19 cellular contexts compared by ENCODE assay signal in the genomic region with DNA sequence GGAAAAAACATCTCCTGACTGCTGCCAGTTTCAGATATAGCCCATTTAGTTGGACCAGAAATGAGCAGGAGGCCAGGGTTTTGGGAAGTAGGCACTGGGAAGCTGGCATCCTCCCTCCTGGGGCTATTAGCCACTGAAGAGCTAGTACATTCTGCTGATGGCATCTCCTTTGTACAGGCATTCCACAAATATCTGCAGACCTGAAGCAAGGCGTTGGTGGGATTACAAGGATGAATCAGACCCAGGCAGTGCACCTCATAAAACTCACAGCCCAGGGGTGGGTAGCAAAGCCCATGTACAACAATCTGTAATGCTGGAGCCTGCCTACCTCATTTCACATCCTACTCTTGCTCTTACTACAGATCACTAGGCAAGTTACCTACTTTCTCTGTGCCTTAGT. TPM values are rescaled to one million over a fixed set of nuclear protein-coding genes. Genes with fewer than 3 reads are reported as not detected.
DNase-seq lines count a peak whose midpoint lies in the region; ATAC-seq and TF ChIP-seq lines count a peak whose summit lies in the region.
"Had no signal": no experiment of that assay in that cellular context is flagged by ENCODE, and none has a peak within 500 bp of the region (broad histone marks: within the 10 kb centered on the region; RNA-seq: fewer than 3 reads in every experiment).

No MANE protein-coding gene starts in this region.

- TF ChIP-seq POLR2A in thyroid gland (IDR thresholded peaks at IDR 0.05) (no peak), spleen (IDR thresholded peaks at IDR 0.05) (no peak)

- H3K4me2 ChIP-seq in BLaER1: 0 out of 2 replicates have a peak overlapping the region, but pooled peaks have one; percentile 6

- intact Hi-C loops in thyroid gland (cut with DNase I) (no loop called here), spleen (cut with DNase I; ENCODE audit: low total_unique reads) (no loop called here)

- TF ChIP-seq CTCF in RWPE2 (IDR thresholded peaks at IDR 0.05; ENCODE audit: poor library complexity, severe bottlenecking): no peak
- no peak for TF ChIP-seq CTCF in thyroid gland (IDR thresholded peaks at IDR 0.05)
- no peak for TF ChIP-seq CTCF in spleen (IDR thresholded peaks at IDR 0.05 in 8 of 11, conservative IDR thresholded peaks at IDR 0.05 in 3 of 11)

- DNase-seq in HT-29 (ENCODE audit: low spot score) (peak; percentile 44), RWPE2 (ENCODE audit: low spot score) (no peak), retina (peak; percentile 15), AML-193 (lab: John Stamatoyannopoulos, UW) (no peak), thyroid gland (no peak), NCI-H1417 treated with DMSO at 0.1 percent for 48 hours (lab: John Stamatoyannopoulos, UW) (no peak), spleen (no peak)
- DNase-seq: 8988T, DND-41, NCI-H1048, NCI-H2081 treated with DMSO at 0.1 percent for 48 hours, NCI-H510A treated with DMSO at 0.1 percent for 48 hours, SIG-M5, T-helper 2 cell had no signal

- WGBS in thyroid gland, 2 donors: 76 to 100% methylated on average over 1 of the region's 1 CpG
- 57 to 83% (median 64%) methylated on average over 1 of the region's 1 CpG for WGBS in spleen, 5 donors

- no peaks in the 10 kb centered on the region for H3K27me3 ChIP-seq in BLaER1
- no peaks in the 10 kb centered on the region for H3K27me3 ChIP-seq in RWPE2 (ENCODE audit: insufficient read depth, poor library complexity, severe bottlenecking)
- no peaks in the 10 kb centered on the region for H3K27me3 ChIP-seq in thyroid gland
- no peaks in the 10 kb centered on the region for H3K27me3 ChIP-seq in spleen (replicated peaks in 1 of 7)
- H3K27me3 ChIP-seq: BLaER1 treated with 17β-estradiol and CSF1 and Interleukin-3, amounts not matched to agents 10 nM and 100 nM had no signal

- H4K20me1 ChIP-seq in BLaER1: no peaks in the 10 kb centered on the region
- H4K20me1 ChIP-seq: BLaER1 treated with 17β-estradiol and CSF1 and Interleukin-3, amounts not matched to agents 10 nM and 100 nM had no signal

- H3K36me3 ChIP-seq in BLaER1: no peaks in the 10 kb centered on the region
- no peaks in the 10 kb centered on the region for H3K36me3 ChIP-seq in RWPE2 (ENCODE audit: low read depth)
- no peaks in the 10 kb centered on the region for H3K36me3 ChIP-seq in thyroid gland
- no peaks in the 10 kb centered on the region for H3K36me3 ChIP-seq in spleen

- ATAC-seq in RWPE2 (ENCODE audit: low read depth): peak; percentile 55; the same call in 2 of the 3 replicates
- ATAC-seq: HCT116 had no signal

- H3K4me3 ChIP-seq in BLaER1 (no peak overlapping the region), RWPE2 (ENCODE audit: severe bottlenecking) (no peak overlapping the region), thyroid gland (replicated peaks in 1 of 3) (no peak overlapping the region), spleen (no peak overlapping the region)
- H3K4me3 ChIP-seq: BLaER1 treated with 17β-estradiol and CSF1 and Interleukin-3, amounts not matched to agents 10 nM and 100 nM had no signal

- H3K9ac ChIP-seq in BLaER1: no peak overlapping the region
- H3K9ac ChIP-seq: BLaER1 treated with 17β-estradiol and CSF1 and Interleukin-3, amounts not matched to agents 10 nM and 100 nM had no signal

- H3K4me1 ChIP-seq in BLaER1: peaks cover 39% of the 10 kb centered on the region
- H3K4me1 ChIP-seq in RWPE2 (ENCODE audit: insufficient read depth, poor library complexity, severe bottlenecking): no peaks in the 10 kb centered on the region
- H3K4me1 ChIP-seq in thyroid gland: peaks cover 11 to 20% of the 10 kb centered on the region in 2 donors
- H3K4me1 ChIP-seq in spleen: peaks cover 0 to 29% (median 8%) of the 10 kb centered on the region in 6 donors

- peaks cover 32% of the 10 kb centered on the region for H3K9me3 ChIP-seq in BLaER1
- no peaks in the 10 kb centered on the region for H3K9me3 ChIP-seq in RWPE2 (ENCODE audit: severe bottlenecking)
- no peaks in the 10 kb centered on the region for H3K9me3 ChIP-seq in thyroid gland
- H3K9me3 ChIP-seq in spleen: peaks cover 0 to 14% (median 0%) of the 10 kb centered on the region in 8 donors

- H3K27ac ChIP-seq in BLaER1 (no peak overlapping the region), RWPE2 (ENCODE audit: poor library complexity, severe bottlenecking) (no peak overlapping the region), thyroid gland (peak overlapping the region in 1 of 3 donors; percentile 45), spleen (no peak overlapping the region)
- H3K27ac ChIP-seq: BLaER1 treated with 17β-estradiol and CSF1 and Interleukin-3, amounts not matched to agents 10 nM and 100 nM; HL-60 had no signal

RNA-seq across cellular contexts. Expression of gene POU2AF1, which starts 27.5 kb away (rescaled TPM):
- 2.0 and 4.0 TPM in 2 replicates for total RNA-seq in HT-29 (2014; rRNA removed; shearing (Covaris generic))
- total RNA-seq in thyroid gland (under 1 TPM in 1 of 4 donors, not detected in 3; 0.54 TPM), spleen (100 to 1,000 TPM in 4 of 7 donors, 10 to 100 TPM in 3; 89.1 to 280 (median 124) TPM)
- 100 to 1,000 TPM in 1 of 3 donors, 10 to 100 TPM in 2; 60.1 to 108 (median 73.0) TPM for polyA plus RNA-seq in spleen
- total RNA-seq: RPMI7951 had no signal

Comparison
In these comparisons a context has a peak if more than half of its experiments do, and no peak if none do; other contexts are left out.
1. DNase-seq: peak in HT-29 (single experiment) and retina (single experiment); none in RWPE2 (single experiment), AML-193 (0 of 2), thyroid gland (0 of 2), NCI-H1417 treated with DMSO at 0.1 percent for 48 hours (single experiment) and spleen (single experiment).
2. RNA of gene POU2AF1, which starts 27.5 kb away (total RNA-seq): 89.1 to 280 TPM in spleen; 2.0 to 4.0 TPM in HT-29 and 0.54 TPM in thyroid gland; every median in the first group is over 10 times any median in the second.